ENCODE assay signal across 24 cellular contexts in the genomic region with DNA sequence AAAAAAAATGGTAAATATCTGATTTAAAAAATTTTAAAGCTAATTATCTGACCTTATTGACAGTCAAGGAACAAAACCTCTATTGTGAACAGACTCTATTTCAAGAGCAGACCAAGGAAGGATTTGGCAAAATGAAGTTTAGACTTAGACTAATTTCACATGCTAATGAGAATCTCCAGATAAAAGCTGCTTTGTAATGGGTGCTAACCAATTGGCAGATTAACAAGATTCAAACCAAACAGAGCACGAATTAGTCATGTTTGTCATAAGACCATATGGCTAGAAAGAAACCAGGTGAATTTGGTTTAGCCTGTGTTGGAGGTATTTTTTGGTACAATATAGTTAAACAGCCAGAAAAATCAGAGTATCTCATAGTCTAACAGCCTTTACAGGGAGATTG.
DNase-seq lines count a peak whose midpoint lies in the region; ATAC-seq and TF ChIP-seq lines count a peak whose summit lies in the region.
"Had no signal": no experiment of that assay in that cellular context is flagged by ENCODE, and none has a peak within 500 bp of the region (broad histone marks: within the 10 kb centered on the region; RNA-seq: fewer than 3 reads in every experiment).

No MANE protein-coding gene starts in this region.

- H3K27me3 ChIP-seq in smooth muscle cell (ENCODE audit: low read depth) = no peaks in the 10 kb centered on the region
- H3K27me3 ChIP-seq: Peyer's patch had no signal

- no peak overlapping the region for H3K27ac ChIP-seq in smooth muscle cell (ENCODE audit: low read depth)
- H3K27ac ChIP-seq: Peyer's patch had no signal

- no peaks in the 10 kb centered on the region for H3K9me3 ChIP-seq in smooth muscle cell (replicated peaks; ENCODE audit: low read depth)
- H3K9me3 ChIP-seq: Caco-2, HAP-1, Peyer's patch had no signal

- H4K20me1 ChIP-seq in smooth muscle cell (ENCODE audit: low read depth) = no peaks in the 10 kb centered on the region

- WGBS in smooth muscle cell (ENCODE audit: low lambda C conversion rate) = 51% methylated on average over 1 of the region's 1 CpG

- no peaks in the 10 kb centered on the region for H3K36me3 ChIP-seq in smooth muscle cell (ENCODE audit: low read depth)
- H3K36me3 ChIP-seq: HAP-1, Peyer's patch had no signal

- peaks cover 44% of the 10 kb centered on the region for H3K4me1 ChIP-seq in smooth muscle cell (ENCODE audit: low read depth)
- H3K4me1 ChIP-seq: Caco-2, Peyer's patch had no signal

- DNase-seq in M059J (ENCODE audit: low read depth) (peak; percentile 20), NCI-H524 treated with DMSO at 0.1 percent for 48 hours (lab: John Stamatoyannopoulos, UW) (peak; percentile 16), globus pallidus (ENCODE audit: low spot score) (peak; percentile 55), retinal pigment epithelial cell (ENCODE audit: low read depth) (peak; percentile 68), NCI-H1105 (lab: John Stamatoyannopoulos, UW) (no peak), smooth muscle cell (lab: John Stamatoyannopoulos, UW; ENCODE audit: unreplicated experiment) (no peak)
- DNase-seq: activated CD4-positive, alpha-beta T cell treated with anti-CD3 and anti-CD28 coated beads for 36 hours; activated CD8-positive, alpha-beta T cell treated with anti-CD3 and anti-CD28 coated beads, Interleukin-2, amount 10 ng/mL, durations not matched to agents 7 days and 5 days; activated naive CD4-positive, alpha-beta T cell treated with anti-CD3 and anti-CD28 coated beads, Interleukin-2, amount 50 U/mL, for 16 hours; Caco-2; DMS79; effector CD4-positive, alpha-beta T cell; GDM1; glutamatergic neuron; NCI-H510A treated with DMSO at 0.1 percent for 48 hours; Peyer's patch; stimulated activated CD4-positive, alpha-beta T cell treated with anti-CD3 and anti-CD28 coated beads, Interleukin-12 subunit alpha, Interleukin-12 subunit beta, amount 100 ng/mL, for 4 hours; stimulated activated CD4-positive, alpha-beta T cell treated with anti-CD3 and anti-CD28 coated beads, Interleukin-4, amount 100 ng/mL, for 24 hours; T-helper 9 cell; trophoblast cell had no signal

- TF ChIP-seq CTCF in retinal pigment epithelial cell (conservative IDR thresholded peaks at IDR 0.05; ENCODE audit: low read depth, low read length) (no peak), smooth muscle cell (IDR thresholded peaks at IDR 0.05; ENCODE audit: borderline replicate concordance, insufficient read depth, poor library complexity, severe bottlenecking) (no peak)

- no peaks in the 10 kb centered on the region for H3K79me2 ChIP-seq in smooth muscle cell (ENCODE audit: low read depth)

- no peak overlapping the region for H3K9ac ChIP-seq in smooth muscle cell (ENCODE audit: low read depth)

- no peak overlapping the region for H2AFZ ChIP-seq in smooth muscle cell (ENCODE audit: low read depth)

- no peaks in the 10 kb centered on the region for H3F3A ChIP-seq in smooth muscle cell (ENCODE audit: low read depth)

- no peak for ATAC-seq in GM21526 (IDR thresholded peaks at IDR 0.05; ENCODE audit: low FRiP score, unreplicated experiment)
- ATAC-seq: activated CD4-positive, alpha-beta T cell treated with anti-CD3 and anti-CD28 coated beads for 36 hours; activated CD8-positive, alpha-beta T cell treated with anti-CD3 and anti-CD28 coated beads, Interleukin-2, amount 10 ng/mL, durations not matched to agents 7 days and 5 days; activated T-helper 17 cell treated with anti-CD3 and anti-CD28 coated beads, Interleukin-2, amount 50 U/mL, for 72 hours; sciatic nerve had no signal

- H3K4me2 ChIP-seq in smooth muscle cell = no peak overlapping the region

- H3K4me3 ChIP-seq in retinal pigment epithelial cell (ENCODE audit: low read length) = no peak overlapping the region
- no peak overlapping the region for H3K4me3 ChIP-seq in smooth muscle cell
- H3K4me3 ChIP-seq: HAP-1, Peyer's patch had no signal

Comparison
In these comparisons a context has a peak if more than half of its experiments do, and no peak if none do; other contexts are left out.
1. DNase-seq: peak in M059J (single experiment), NCI-H524 treated with DMSO at 0.1 percent for 48 hours (single experiment), globus pallidus (single experiment) and retinal pigment epithelial cell (single experiment); none in NCI-H1105 (single experiment) and smooth muscle cell (single experiment).